In genomic region chr20:49887251-49887827, GRCh38 we compare ENCODE assay signal across 11 cellular contexts. TPM values are rescaled to one million over a fixed set of nuclear protein-coding genes. Genes with fewer than 3 reads are reported as not detected.
DNase-seq lines count a peak whose midpoint lies in the region; ATAC-seq and TF ChIP-seq lines count a peak whose summit lies in the region.
"Had no signal": no experiment of that assay in that cellular context is flagged by ENCODE, and none has a peak within 500 bp of the region (broad histone marks: within the 10 kb centered on the region; RNA-seq: fewer than 3 reads in every experiment).

No MANE protein-coding gene starts in this region.

- H2BK15ac ChIP-seq in neuronal stem cell (ENCODE audit: low read length), result no peak overlapping the region

- WGBS in esophagus squamous epithelium, 2 donors, result 43 to 66% methylated on average over 3 to 6 of the region's 13 CpGs
- WGBS in neuronal stem cell (ENCODE audit: extremely low coverage in 2 of 2, insufficient read length in 2 of 2, insufficient replicate concordance in 1 of 2), 2 donors, result no CpG with 5 or more reads among the region's 13 CpGs

- intact Hi-C loops in natural killer cell (cut with micrococcal nuclease) (no loop called here), esophagus squamous epithelium (cut with DNase I) (loop anchor here (10.0 kb wide), 1 partner anchor 343 kb away; no protein-coding TSS in a partner anchor), posterior cingulate gyrus (cut with DNase I) (loop anchor here (5.0 kb wide), 1 partner anchor 175 kb away; the partner anchor contains the start of gene B4GALT5), A673 (cut with micrococcal nuclease; ENCODE audit: unreplicated experiment) (loop anchor here (5.0 kb wide), 1 partner anchor 345 kb away; no protein-coding TSS in a partner anchor)

- TF ChIP-seq CTCF in natural killer cell (IDR thresholded peaks at IDR 0.05), result no peak
- no peak for TF ChIP-seq CTCF in esophagus squamous epithelium (IDR thresholded peaks at IDR 0.05)
- no peak for TF ChIP-seq CTCF in A673 (conservative IDR thresholded peaks at IDR 0.05; ENCODE audit: low read depth, low read length)

- H3K4me1 ChIP-seq in esophagus squamous epithelium, result peaks cover 0 to 59% (median 19%) of the 10 kb centered on the region in 3 donors
- peaks cover 24 to 38% of the 10 kb centered on the region in 2 donors for H3K4me1 ChIP-seq in neuronal stem cell (ENCODE audit: control insufficient read depth in 2 of 2, insufficient read depth in 1 of 2, low read depth in 1 of 2, low read length in 2 of 2)
- no peaks in the 10 kb centered on the region for H3K4me1 ChIP-seq in A673 (ENCODE audit: insufficient read depth, low read length, poor library complexity, severe bottlenecking)

- peaks cover 10 to 12% of the 10 kb centered on the region in 2 donors for H3K4me1 Mint-ChIP-seq in natural killer cell treated with Interleukin-12 subunit alpha and Interleukin-12 subunit beta and Interleukin-15 and Interleukin-18, amount 100 ng/mL, for 72 hours (ENCODE audit: low read depth in 2 of 2)
- H3K4me1 Mint-ChIP-seq in natural killer cell, result peaks cover 5 to 11% of the 10 kb centered on the region in 2 donors
- peaks cover 4 to 13% (median 8%) of the 10 kb centered on the region in 4 donors for H3K4me1 Mint-ChIP-seq in naive thymus-derived CD8-positive, alpha-beta T cell

- H3K9me3 Mint-ChIP-seq in natural killer cell treated with Interleukin-12 subunit alpha and Interleukin-12 subunit beta and Interleukin-15 and Interleukin-18, amount 100 ng/mL, for 72 hours, result no peaks in the 10 kb centered on the region
- H3K9me3 Mint-ChIP-seq in natural killer cell, result no peaks in the 10 kb centered on the region
- H3K9me3 Mint-ChIP-seq in naive thymus-derived CD8-positive, alpha-beta T cell, result no peaks in the 10 kb centered on the region
- H3K9me3 Mint-ChIP-seq: central memory CD8-positive, alpha-beta T cell; immature natural killer cell had no signal

- no peak overlapping the region for H3K4me2 ChIP-seq in neuronal stem cell (ENCODE audit: insufficient read depth, low read length, poor library complexity, severe bottlenecking)

- H2BK5ac ChIP-seq in neuronal stem cell (ENCODE audit: low read length), result no peak overlapping the region

- peak overlapping the region in 1 of 2 donors; percentile 26 for H3K27ac Mint-ChIP-seq in natural killer cell treated with Interleukin-12 subunit alpha and Interleukin-12 subunit beta and Interleukin-15 and Interleukin-18, amount 100 ng/mL, for 72 hours
- peak overlapping the region in 1 of 2 donors; percentile 42 for H3K27ac Mint-ChIP-seq in natural killer cell
- peak overlapping the region in 5 of 10 donors; percentile 1 to 75 (median 55) for H3K27ac Mint-ChIP-seq in naive thymus-derived CD8-positive, alpha-beta T cell

- H3K79me1 ChIP-seq in neuronal stem cell (ENCODE audit: low read depth, low read length), result no peaks in the 10 kb centered on the region

- H2BK12ac ChIP-seq in neuronal stem cell (ENCODE audit: low read length), result no peak overlapping the region

- no peak overlapping the region for H3K14ac ChIP-seq in neuronal stem cell (ENCODE audit: low read length)

- POLR2A ChIA-PET in naive thymus-derived CD8-positive, alpha-beta T cell (lab: Charles Lee), result interaction anchor here (0.9 kb wide), 1 partner anchor 20 kb away, joined by 3 read pairs; no protein-coding TSS in a partner anchor
- POLR2A ChIA-PET in A673 (lab: Charles Lee; ENCODE audit: low non-redundant PET), result interaction anchor here (0.6 kb wide), 1 partner anchor 297 kb away, joined by 3 read pairs; no protein-coding TSS in a partner anchor

- H4K91ac ChIP-seq in neuronal stem cell (ENCODE audit: low read depth, low read length, poor library complexity), result no peak overlapping the region

- CTCF ChIA-PET in A673 (lab: Charles Lee), result interaction anchor here (0.6 to 2.1 kb wide), 4 partner anchors 132 to 692 kb away, joined by 3 to 13 read pairs (median 5); no protein-coding TSS in a partner anchor

- H3K4me3 ChIP-seq in esophagus squamous epithelium (no peak overlapping the region), neuronal stem cell (ENCODE audit: low read length in 2 of 2) (no peak overlapping the region), A673 (ENCODE audit: low read depth, low read length, poor library complexity, severe bottlenecking) (no peak overlapping the region)

- H4K8ac ChIP-seq in neuronal stem cell (ENCODE audit: low read depth, low read length), result no peak overlapping the region

- ATAC-seq in natural killer cell treated with Interleukin-12 subunit alpha and Interleukin-12 subunit beta and Interleukin-15 and Interleukin-18, amount 100 ng/mL, for 72 hours, result peak in 1 of 2 donors; percentile 17
- ATAC-seq in natural killer cell, result no peak
- no peak for ATAC-seq in naive thymus-derived CD8-positive, alpha-beta T cell

- H3K36me3 ChIP-seq in esophagus squamous epithelium (peaks cover 20 to 81% (median 20%) of the 10 kb centered on the region in 3 donors), neuronal stem cell (replicated peaks in 1 of 2; ENCODE audit: control insufficient read depth in 2 of 2, insufficient read depth in 2 of 2, low read length in 2 of 2) (peaks cover 9 to 44% of the 10 kb centered on the region in 2 donors), A673 (ENCODE audit: insufficient read depth, low read length, poor library complexity, severe bottlenecking) (no peaks in the 10 kb centered on the region)

- no peak overlapping the region for H3K4me3 Mint-ChIP-seq in natural killer cell treated with Interleukin-12 subunit alpha and Interleukin-12 subunit beta and Interleukin-15 and Interleukin-18, amount 100 ng/mL, for 72 hours
- H3K4me3 Mint-ChIP-seq in natural killer cell, result no peak overlapping the region
- H3K4me3 Mint-ChIP-seq in naive thymus-derived CD8-positive, alpha-beta T cell, result no peak overlapping the region
- H3K4me3 Mint-ChIP-seq: central memory CD8-positive, alpha-beta T cell; immature natural killer cell had no signal

- H2BK120ac ChIP-seq in neuronal stem cell (ENCODE audit: low read depth, low read length), result no peak overlapping the region

- H3K9me3 ChIP-seq in esophagus squamous epithelium (no peaks in the 10 kb centered on the region), neuronal stem cell (replicated peaks in 1 of 2; ENCODE audit: control insufficient read depth in 2 of 2, insufficient read depth in 1 of 2, low read depth in 1 of 2, low read length in 2 of 2) (no peaks in the 10 kb centered on the region), A673 (ENCODE audit: low read depth, low read length, poor library complexity, severe bottlenecking) (no peaks in the 10 kb centered on the region)

- no peak overlapping the region for H3K4ac ChIP-seq in neuronal stem cell (ENCODE audit: low read length)

- no peak overlapping the region for H3K23ac ChIP-seq in neuronal stem cell (ENCODE audit: low read depth, low read length, poor library complexity)

- peak overlapping the region in 3 of 4 donors; percentile 33 to 79 (median 75) for H3K27ac ChIP-seq in esophagus squamous epithelium
- H3K27ac ChIP-seq in neuronal stem cell (replicated peaks; ENCODE audit: low read length), result no peak overlapping the region
- H3K27ac ChIP-seq in A673 (ENCODE audit: low read depth, low read length, poor library complexity, severe bottlenecking), result no peak overlapping the region

- H3K27me3 ChIP-seq in esophagus squamous epithelium (no peaks in the 10 kb centered on the region), neuronal stem cell (ENCODE audit: control insufficient read depth in 3 of 3, insufficient read depth in 3 of 3, low read depth in 1 of 3, low read length in 3 of 3) (no peaks in the 10 kb centered on the region), A673 (replicated peaks; ENCODE audit: insufficient read depth, low read depth, low read length, poor library complexity) (no peaks in the 10 kb centered on the region)

- H3K9ac ChIP-seq in neuronal stem cell (ENCODE audit: low read depth, low read length, poor library complexity), result peak overlapping the region; percentile 60

- DNase-seq in natural killer cell treated with Interleukin-12 subunit alpha and Interleukin-12 subunit beta and Interleukin-15 and Interleukin-18, amount 100 ng/mL, for 72 hours (ENCODE audit: low spot score), result peak; percentile 49
- DNase-seq in natural killer cell (no peak), esophagus squamous epithelium (lab: John Stamatoyannopoulos, UW) (no peak), neuronal stem cell (ENCODE audit: low spot score) (no peak), posterior cingulate gyrus (no peak), NCI-H2171 (lab: John Stamatoyannopoulos, UW) (no peak), A673 (ENCODE audit: low spot score) (no peak)
- DNase-seq in naive thymus-derived CD8-positive, alpha-beta T cell, result no peak
- DNase-seq: immature natural killer cell, NCI-H510A had no signal

- H3K36me3 Mint-ChIP-seq in natural killer cell treated with Interleukin-12 subunit alpha and Interleukin-12 subunit beta and Interleukin-15 and Interleukin-18, amount 100 ng/mL, for 72 hours, result peaks cover 3% of the 10 kb centered on the region
- no peaks in the 10 kb centered on the region for H3K36me3 Mint-ChIP-seq in natural killer cell
- H3K36me3 Mint-ChIP-seq in naive thymus-derived CD8-positive, alpha-beta T cell, result peaks cover 0 to 48% (median 13%) of the 10 kb centered on the region in 3 donors

- H2AK5ac ChIP-seq in neuronal stem cell (ENCODE audit: low read depth, low read length), result peak overlapping the region; percentile 72

- no peaks in the 10 kb centered on the region for H3K27me3 Mint-ChIP-seq in natural killer cell treated with Interleukin-12 subunit alpha and Interleukin-12 subunit beta and Interleukin-15 and Interleukin-18, amount 100 ng/mL, for 72 hours
- no peaks in the 10 kb centered on the region for H3K27me3 Mint-ChIP-seq in natural killer cell (ENCODE audit: low read depth in 2 of 2)
- no peaks in the 10 kb centered on the region for H3K27me3 Mint-ChIP-seq in naive thymus-derived CD8-positive, alpha-beta T cell
- H3K27me3 Mint-ChIP-seq: central memory CD8-positive, alpha-beta T cell had no signal

- no TSS peak for BruUV-seq in A673 (replicated peaks; lab: Mats Ljungman, UMichigan)

- peak overlapping the region; percentile 58 for H3K18ac ChIP-seq in neuronal stem cell (ENCODE audit: low read length)

- H2AFZ ChIP-seq in neuronal stem cell (ENCODE audit: low read length), result no peak overlapping the region

- TF ChIP-seq POLR2A in esophagus squamous epithelium (IDR thresholded peaks at IDR 0.05), result no peak

RNA-seq across cellular contexts. Expression of gene SPATA2, which starts 28.0 kb away (rescaled TPM):
- total RNA-seq in natural killer cell treated with Interleukin-12 subunit alpha and Interleukin-12 subunit beta and Interleukin-15 and Interleukin-18, amount 100 ng/mL, for 72 hours, result 10 to 100 TPM; 10.1 to 12.0 TPM
- total RNA-seq in natural killer cell (10 to 100 TPM; 16.4 to 25.8 (median 25.1) TPM), esophagus squamous epithelium (1 to 10 TPM; 3.3 to 5.6 (median 4.0) TPM), A673 (2021) (9.2 and 9.7 TPM in 2 replicates)
- polyA plus RNA-seq in neuronal stem cell (2013, experiment 1 of 2), result 9.3 TPM
- polyA plus RNA-seq in neuronal stem cell (2013, experiment 2 of 2), result 9.3 TPM
- total RNA-seq in naive thymus-derived CD8-positive, alpha-beta T cell, result 1 to 10 TPM; 8.0 to 9.0 TPM
- 1 to 10 TPM; 1.7 to 5.7 (median 2.0) TPM for polyA plus RNA-seq in naive thymus-derived CD8-positive, alpha-beta T cell

RNA-seq across cellular contexts. Expression of gene RNF114, which starts 48.9 kb away (rescaled TPM):
- 10 to 100 TPM; 69.9 to 79.3 TPM for total RNA-seq in natural killer cell treated with Interleukin-12 subunit alpha and Interleukin-12 subunit beta and Interleukin-15 and Interleukin-18, amount 100 ng/mL, for 72 hours
- 100 to 1,000 TPM in 2 of 3 donors, 10 to 100 TPM in 1; 92.3 to 108 (median 100) TPM for total RNA-seq in natural killer cell
- total RNA-seq in esophagus squamous epithelium, result 100 to 1,000 TPM in 1 of 4 donors, 10 to 100 TPM in 3; 73.2 to 102 (median 79.7) TPM
- polyA plus RNA-seq in neuronal stem cell (2013, experiment 1 of 2), result 37.2 TPM
- polyA plus RNA-seq in neuronal stem cell (2013, experiment 2 of 2), result 37.0 TPM
- total RNA-seq in naive thymus-derived CD8-positive, alpha-beta T cell, result 100 to 1,000 TPM; 104 to 105 TPM
- polyA plus RNA-seq in naive thymus-derived CD8-positive, alpha-beta T cell, result 100 to 1,000 TPM; 123 to 133 (median 123) TPM
- total RNA-seq in A673 (2021), result 83.6 and 90.0 TPM in 2 replicates

Comparison
In these comparisons a context has a peak if more than half of its experiments do, and no peak if none do; other contexts are left out.
1. H3K27ac ChIP-seq: peak in esophagus squamous epithelium (3 of 4); none in neuronal stem cell (single experiment) and A673 (single experiment).